ENCODE assay signal across 1 cellular context in the genomic region with DNA sequence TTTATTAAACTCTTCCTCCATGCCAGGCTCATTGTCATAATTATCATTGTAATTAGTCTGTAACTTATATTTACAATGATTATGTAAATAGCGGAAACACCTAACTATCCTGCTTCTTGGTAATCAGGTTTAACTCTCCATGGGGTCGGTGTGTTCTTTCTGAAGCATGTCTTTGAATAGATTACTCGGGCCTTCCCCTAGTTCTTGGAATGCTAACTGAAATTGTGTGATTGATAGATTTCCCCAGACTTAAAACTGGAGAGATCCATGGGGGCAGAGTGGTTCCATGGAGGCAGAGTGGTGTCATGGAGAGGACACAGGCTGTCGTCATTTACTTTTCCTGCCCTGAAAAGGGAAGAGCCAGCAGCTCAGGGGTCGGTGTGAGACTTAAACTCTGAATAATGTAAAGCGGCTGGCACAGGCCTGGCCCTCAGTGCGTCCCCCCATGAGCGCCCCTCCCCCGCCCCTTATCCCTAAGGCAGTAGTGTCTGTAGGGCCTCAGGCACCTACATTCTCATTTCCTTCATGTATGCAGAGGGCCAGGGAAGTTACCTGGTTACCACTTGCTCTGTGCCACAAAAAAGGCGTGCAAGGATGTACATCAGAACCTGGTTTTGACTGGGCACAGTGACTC.
TF ChIP-seq lines count a peak whose summit lies in the region.

No MANE protein-coding gene starts in this region.

TF ChIP-seq in GM23338, 12 proteins besides CTCF, POLR2A, EP300 and RAD21 (continued from another document):
- TF ChIP-seq JUNB (IDR thresholded peaks at IDR 0.05; ENCODE audit: unreplicated experiment), result no peak
- no peak for TF ChIP-seq NANOG (IDR thresholded peaks at IDR 0.05; ENCODE audit: borderline replicate concordance)
- TF ChIP-seq, protein P1, sequence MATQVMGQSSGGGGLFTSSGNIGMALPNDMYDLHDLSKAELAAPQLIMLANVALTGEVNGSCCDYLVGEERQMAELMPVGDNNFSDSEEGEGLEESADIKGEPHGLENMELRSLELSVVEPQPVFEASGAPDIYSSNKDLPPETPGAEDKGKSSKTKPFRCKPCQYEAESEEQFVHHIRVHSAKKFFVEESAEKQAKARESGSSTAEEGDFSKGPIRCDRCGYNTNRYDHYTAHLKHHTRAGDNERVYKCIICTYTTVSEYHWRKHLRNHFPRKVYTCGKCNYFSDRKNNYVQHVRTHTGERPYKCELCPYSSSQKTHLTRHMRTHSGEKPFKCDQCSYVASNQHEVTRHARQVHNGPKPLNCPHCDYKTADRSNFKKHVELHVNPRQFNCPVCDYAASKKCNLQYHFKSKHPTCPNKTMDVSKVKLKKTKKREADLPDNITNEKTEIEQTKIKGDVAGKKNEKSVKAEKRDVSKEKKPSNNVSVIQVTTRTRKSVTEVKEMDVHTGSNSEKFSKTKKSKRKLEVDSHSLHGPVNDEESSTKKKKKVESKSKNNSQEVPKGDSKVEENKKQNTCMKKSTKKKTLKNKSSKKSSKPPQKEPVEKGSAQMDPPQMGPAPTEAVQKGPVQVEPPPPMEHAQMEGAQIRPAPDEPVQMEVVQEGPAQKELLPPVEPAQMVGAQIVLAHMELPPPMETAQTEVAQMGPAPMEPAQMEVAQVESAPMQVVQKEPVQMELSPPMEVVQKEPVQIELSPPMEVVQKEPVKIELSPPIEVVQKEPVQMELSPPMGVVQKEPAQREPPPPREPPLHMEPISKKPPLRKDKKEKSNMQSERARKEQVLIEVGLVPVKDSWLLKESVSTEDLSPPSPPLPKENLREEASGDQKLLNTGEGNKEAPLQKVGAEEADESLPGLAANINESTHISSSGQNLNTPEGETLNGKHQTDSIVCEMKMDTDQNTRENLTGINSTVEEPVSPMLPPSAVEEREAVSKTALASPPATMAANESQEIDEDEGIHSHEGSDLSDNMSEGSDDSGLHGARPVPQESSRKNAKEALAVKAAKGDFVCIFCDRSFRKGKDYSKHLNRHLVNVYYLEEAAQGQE (IDR thresholded peaks at IDR 0.05; ENCODE audit: unreplicated experiment), result no peak
- TF ChIP-seq, protein P2, sequence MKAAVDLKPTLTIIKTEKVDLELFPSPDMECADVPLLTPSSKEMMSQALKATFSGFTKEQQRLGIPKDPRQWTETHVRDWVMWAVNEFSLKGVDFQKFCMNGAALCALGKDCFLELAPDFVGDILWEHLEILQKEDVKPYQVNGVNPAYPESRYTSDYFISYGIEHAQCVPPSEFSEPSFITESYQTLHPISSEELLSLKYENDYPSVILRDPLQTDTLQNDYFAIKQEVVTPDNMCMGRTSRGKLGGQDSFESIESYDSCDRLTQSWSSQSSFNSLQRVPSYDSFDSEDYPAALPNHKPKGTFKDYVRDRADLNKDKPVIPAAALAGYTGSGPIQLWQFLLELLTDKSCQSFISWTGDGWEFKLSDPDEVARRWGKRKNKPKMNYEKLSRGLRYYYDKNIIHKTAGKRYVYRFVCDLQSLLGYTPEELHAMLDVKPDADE (IDR thresholded peaks at IDR 0.05), result no peak
- TF ChIP-seq EZH2 (IDR thresholded peaks at IDR 0.05; ENCODE audit: low read depth, unreplicated experiment), result no peak
